ENCODE assay signal across 1 cellular context in the genomic region with DNA sequence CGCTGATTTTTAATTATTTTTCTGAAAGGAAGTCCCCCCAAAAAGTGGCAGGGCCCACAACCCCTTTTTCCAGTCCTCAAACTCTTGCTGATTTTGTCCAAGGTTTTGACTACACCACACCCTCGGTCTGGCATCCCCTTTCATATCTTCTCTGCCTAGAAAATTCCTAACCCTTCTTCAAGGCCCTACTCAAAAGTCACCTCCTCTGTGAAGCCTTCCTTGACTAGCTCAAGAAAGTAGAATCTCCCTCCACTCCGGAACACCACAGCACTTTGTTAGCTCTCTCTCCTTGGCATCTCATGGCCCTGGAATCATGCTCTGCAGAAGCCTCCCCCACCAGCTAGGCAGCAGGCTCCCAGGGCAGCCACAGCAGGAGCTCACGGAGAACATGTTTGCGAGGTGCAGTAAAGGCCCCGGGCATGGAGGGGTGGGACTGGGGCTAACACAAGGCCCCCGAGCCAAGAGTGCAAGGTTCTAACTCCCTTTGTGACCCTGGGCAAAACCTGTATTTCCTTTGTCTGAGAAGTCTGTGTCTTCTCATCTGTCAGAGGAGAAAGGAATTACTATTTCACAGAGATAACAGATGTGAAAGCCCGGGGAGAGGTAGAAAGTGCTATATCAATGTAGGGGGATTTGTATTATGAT.
TF ChIP-seq lines count a peak whose summit lies in the region.

No MANE protein-coding gene starts in this region.

TF ChIP-seq in GM23338, 12 proteins besides CTCF, POLR2A, EP300 and RAD21 (continued from another document):
- TF ChIP-seq, protein P1, sequence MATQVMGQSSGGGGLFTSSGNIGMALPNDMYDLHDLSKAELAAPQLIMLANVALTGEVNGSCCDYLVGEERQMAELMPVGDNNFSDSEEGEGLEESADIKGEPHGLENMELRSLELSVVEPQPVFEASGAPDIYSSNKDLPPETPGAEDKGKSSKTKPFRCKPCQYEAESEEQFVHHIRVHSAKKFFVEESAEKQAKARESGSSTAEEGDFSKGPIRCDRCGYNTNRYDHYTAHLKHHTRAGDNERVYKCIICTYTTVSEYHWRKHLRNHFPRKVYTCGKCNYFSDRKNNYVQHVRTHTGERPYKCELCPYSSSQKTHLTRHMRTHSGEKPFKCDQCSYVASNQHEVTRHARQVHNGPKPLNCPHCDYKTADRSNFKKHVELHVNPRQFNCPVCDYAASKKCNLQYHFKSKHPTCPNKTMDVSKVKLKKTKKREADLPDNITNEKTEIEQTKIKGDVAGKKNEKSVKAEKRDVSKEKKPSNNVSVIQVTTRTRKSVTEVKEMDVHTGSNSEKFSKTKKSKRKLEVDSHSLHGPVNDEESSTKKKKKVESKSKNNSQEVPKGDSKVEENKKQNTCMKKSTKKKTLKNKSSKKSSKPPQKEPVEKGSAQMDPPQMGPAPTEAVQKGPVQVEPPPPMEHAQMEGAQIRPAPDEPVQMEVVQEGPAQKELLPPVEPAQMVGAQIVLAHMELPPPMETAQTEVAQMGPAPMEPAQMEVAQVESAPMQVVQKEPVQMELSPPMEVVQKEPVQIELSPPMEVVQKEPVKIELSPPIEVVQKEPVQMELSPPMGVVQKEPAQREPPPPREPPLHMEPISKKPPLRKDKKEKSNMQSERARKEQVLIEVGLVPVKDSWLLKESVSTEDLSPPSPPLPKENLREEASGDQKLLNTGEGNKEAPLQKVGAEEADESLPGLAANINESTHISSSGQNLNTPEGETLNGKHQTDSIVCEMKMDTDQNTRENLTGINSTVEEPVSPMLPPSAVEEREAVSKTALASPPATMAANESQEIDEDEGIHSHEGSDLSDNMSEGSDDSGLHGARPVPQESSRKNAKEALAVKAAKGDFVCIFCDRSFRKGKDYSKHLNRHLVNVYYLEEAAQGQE (IDR thresholded peaks at IDR 0.05; ENCODE audit: unreplicated experiment): no peak
- no peak for TF ChIP-seq ZNF114 (CRISPR knock-in tag; IDR thresholded peaks at IDR 0.05)
TF ChIP-seq in GM23338: peak in this region for 0.
